ENCODE assay signal across 18 cellular contexts in genomic region chr7:22810843-22811242, GRCh38. TPM values are rescaled to one million over a fixed set of nuclear protein-coding genes. Genes with fewer than 3 reads are reported as not detected.
A peak's percentile ranks its signal among the peaks of the same experiment; 100 is the strongest.
DNase-seq lines count a peak whose midpoint lies in the region; ATAC-seq and TF ChIP-seq lines count a peak whose summit lies in the region.
"Had no signal": no experiment of that assay in that cellular context is flagged by ENCODE, and none has a peak within 500 bp of the region (broad histone marks: within the 10 kb centered on the region; RNA-seq: fewer than 3 reads in every experiment).

No MANE protein-coding gene starts in this region.

- no peaks in the 10 kb centered on the region for H3K4me1 ChIP-seq in CD8-positive, alpha-beta memory T cell (ENCODE audit: insufficient read depth, low read length)
- peaks cover 64% of the 10 kb centered on the region for H3K4me1 ChIP-seq in HUES48 (ENCODE audit: control insufficient read depth, insufficient read depth, low read length)
- peaks cover 7% of the 10 kb centered on the region for H3K4me1 ChIP-seq in mesodermal cell (ENCODE audit: control insufficient read depth, insufficient read depth, low read length, poor library complexity, severe bottlenecking)
- peaks cover 11% of the 10 kb centered on the region for H3K4me1 ChIP-seq in mammary epithelial cell (ENCODE audit: insufficient read depth, low read length)
- H3K4me1 ChIP-seq: left lung had no signal

- no peak overlapping the region for H3K4me2 ChIP-seq in mammary epithelial cell (ENCODE audit: insufficient read depth, low read depth, low read length)

- peaks cover 14% of the 10 kb centered on the region for H3K79me2 ChIP-seq in mammary epithelial cell (ENCODE audit: insufficient read depth, low read length)

- dilution Hi-C loops in mammary epithelial cell (cut with HindIII; ENCODE audit: low sequenced_read_pairs): no loop called here

- H3K27me3 Mint-ChIP-seq in CD8-positive, alpha-beta memory T cell: no peaks in the 10 kb centered on the region
- no peaks in the 10 kb centered on the region for H3K27me3 Mint-ChIP-seq in activated naive CD8-positive, alpha-beta T cell treated with anti-CD3 and anti-CD28 coated beads, Interleukin-2, amount 50 U/mL, for 24 hours
- H3K27me3 Mint-ChIP-seq: effector memory CD8-positive, alpha-beta T cell; IgD-negative memory B cell had no signal

- in situ Hi-C loops in mammary epithelial cell (cut with MboI; ENCODE audit: low sequenced_read_pairs in 2 of 2): no loop called here

- H3K36me3 Mint-ChIP-seq in CD8-positive, alpha-beta memory T cell: peaks cover 4 to 46% (median 4%) of the 10 kb centered on the region in 3 donors
- peaks cover 27% of the 10 kb centered on the region for H3K36me3 Mint-ChIP-seq in activated naive CD8-positive, alpha-beta T cell treated with anti-CD3 and anti-CD28 coated beads, Interleukin-2, amount 50 U/mL, for 24 hours (ENCODE audit: low read depth)
- H3K36me3 Mint-ChIP-seq: IgD-negative memory B cell had no signal

- H3K36me3 ChIP-seq in CD8-positive, alpha-beta memory T cell (ENCODE audit: insufficient read depth, low read length): peaks cover 4% of the 10 kb centered on the region
- H3K36me3 ChIP-seq in HUES48 (ENCODE audit: control insufficient read depth, insufficient read depth, low read length): peaks cover 39% of the 10 kb centered on the region
- peaks cover 39% of the 10 kb centered on the region for H3K36me3 ChIP-seq in mesodermal cell (ENCODE audit: control insufficient read depth, insufficient read depth, low read length)
- H3K36me3 ChIP-seq in mammary epithelial cell (ENCODE audit: insufficient read depth, low read length): peaks cover 17% of the 10 kb centered on the region

- H3K27ac Mint-ChIP-seq in CD8-positive, alpha-beta memory T cell: peak overlapping the region in 5 of 8 donors; percentile 9 to 68 (median 36)
- H3K27ac Mint-ChIP-seq in activated naive CD8-positive, alpha-beta T cell treated with anti-CD3 and anti-CD28 coated beads, Interleukin-2, amount 50 U/mL, for 24 hours: peak overlapping the region; percentile 17
- H3K27ac Mint-ChIP-seq: activated CD4-positive, alpha-beta T cell treated with anti-CD3 and anti-CD28 coated beads, Interleukin-2, amount 10 ng/mL, durations not matched to agents 24 days and 14 days; activated naive CD4-positive, alpha-beta T cell treated with anti-CD3 and anti-CD28 coated beads, Interleukin-2, amount 10 ng/mL, durations not matched to agents 7 days and 5 days had no signal

- H4K20me1 ChIP-seq in mammary epithelial cell (ENCODE audit: insufficient read depth, low read length): no peaks in the 10 kb centered on the region

- no peaks in the 10 kb centered on the region for H3K27me3 ChIP-seq in CD8-positive, alpha-beta memory T cell (ENCODE audit: insufficient read depth, low read length, poor library complexity, severe bottlenecking)
- H3K27me3 ChIP-seq in HUES48 (ENCODE audit: control insufficient read depth, insufficient read depth, low read length) (no peaks in the 10 kb centered on the region), mammary epithelial cell (ENCODE audit: insufficient read depth, low read length) (no peaks in the 10 kb centered on the region)
- H3K27me3 ChIP-seq: left lung had no signal

- WGBS in mesodermal cell (ENCODE audit: insufficient coverage in 2 of 2), 2 experiments: 70 to 71% methylated on average over 1 of the region's 1 CpG
- no CpG with 5 or more reads among the region's 1 CpG for WGBS in mammary epithelial cell (ENCODE audit: low coverage, missing lambda C conversion rate)

- intact Hi-C loops in mammary epithelial cell (cut with micrococcal nuclease): no loop called here

- peaks cover 12 to 23% (median 12%) of the 10 kb centered on the region in 3 donors for H3K4me1 Mint-ChIP-seq in CD8-positive, alpha-beta memory T cell
- H3K4me1 Mint-ChIP-seq in activated naive CD8-positive, alpha-beta T cell treated with anti-CD3 and anti-CD28 coated beads, Interleukin-2, amount 50 U/mL, for 24 hours: peaks cover 10% of the 10 kb centered on the region

- H3K27ac ChIP-seq in CD8-positive, alpha-beta memory T cell (ENCODE audit: low read depth, low read length): no peak overlapping the region
- H3K27ac ChIP-seq in HUES48 (ENCODE audit: low read depth, low read length) (peak overlapping the region; percentile 91), mesodermal cell (ENCODE audit: low read depth, low read length, severe bottlenecking) (peak overlapping the region; percentile 29), mammary epithelial cell (ENCODE audit: insufficient read depth, low read depth, low read length) (no peak overlapping the region)
- H3K27ac ChIP-seq: left lung had no signal

- DNase-seq in CD8-positive, alpha-beta memory T cell: no peak
- DNase-seq in activated naive CD8-positive, alpha-beta T cell treated with anti-CD3 and anti-CD28 coated beads, Interleukin-2, amount 50 U/mL, for 24 hours: no peak
- DNase-seq in mammary epithelial cell (no peak), HK-2 (ENCODE audit: unreplicated experiment) (no peak), SKM-1 treated with dmso at 0.1 percent for 144 hours (lab: John Stamatoyannopoulos, UW; ENCODE audit: unreplicated experiment) (no peak)
- DNase-seq: activated CD4-positive, alpha-beta T cell treated with anti-CD3 and anti-CD28 coated beads, Interleukin-2, amount 10 ng/mL, durations not matched to agents 24 days and 14 days; activated naive CD4-positive, alpha-beta T cell treated with anti-CD3 and anti-CD28 coated beads, Interleukin-2, amount 10 ng/mL, durations not matched to agents 7 days and 5 days; DMS79; effector memory CD8-positive, alpha-beta T cell; left lung; NCI-H1436 treated with DMSO at 0.1 percent for 48 hours; NCI-H510A treated with DMSO at 0.1 percent for 48 hours; stimulated activated CD4-positive, alpha-beta T cell treated with anti-CD3 and anti-CD28 coated beads, Interleukin-12 subunit alpha, Interleukin-12 subunit beta, amount 100 ng/mL, for 4 hours had no signal

- POLR2A ChIA-PET in CD8-positive, alpha-beta memory T cell (lab: Charles Lee): no interaction called here

- H3K9me3 ChIP-seq in CD8-positive, alpha-beta memory T cell (ENCODE audit: low read length): no peaks in the 10 kb centered on the region
- H3K9me3 ChIP-seq in HUES48 (ENCODE audit: control insufficient read depth, insufficient read depth, low read length): no peaks in the 10 kb centered on the region
- no peaks in the 10 kb centered on the region for H3K9me3 ChIP-seq in mesodermal cell (ENCODE audit: control insufficient read depth, low read length)
- H3K9me3 ChIP-seq in mammary epithelial cell (replicated peaks; ENCODE audit: insufficient read depth, low read length): no peaks in the 10 kb centered on the region
- H3K9me3 ChIP-seq: HAP-1, left lung had no signal

- H3K9ac ChIP-seq in HUES48 (ENCODE audit: low read depth, low read length) (peak overlapping the region; percentile 32; the same call in 1 of the 2 replicates), mammary epithelial cell (ENCODE audit: insufficient read depth, low read length) (no peak overlapping the region)

- H2AFZ ChIP-seq in mammary epithelial cell (ENCODE audit: low read depth, low read length): no peak overlapping the region

- CTCF ChIA-PET in CD8-positive, alpha-beta memory T cell (lab: Charles Lee): interaction anchor here (0.6 kb wide), 1 partner anchor 43 kb away, joined by 3 read pairs; no protein-coding TSS in a partner anchor
- CTCF ChIA-PET in mammary epithelial cell (lab: Charles Lee; ENCODE audit: low non-redundant PET): no interaction called here

- H3K4me3 ChIP-seq in CD8-positive, alpha-beta memory T cell (ENCODE audit: low read length): no peak overlapping the region
- H3K4me3 ChIP-seq in HUES48 (ENCODE audit: low read depth, low read length) (no peak overlapping the region), mesodermal cell (ENCODE audit: extremely low read depth, insufficient read depth, low read length, poor library complexity, severe bottlenecking) (no peak overlapping the region), mammary epithelial cell (replicated peaks in 1 of 3; ENCODE audit: insufficient read depth in 1 of 3, low read depth in 2 of 3, low read length in 3 of 3) (no peak overlapping the region)
- H3K4me3 ChIP-seq: HAP-1, left lung had no signal

- no peak for TF ChIP-seq CTCF in mammary epithelial cell (conservative IDR thresholded peaks at IDR 0.05 in 1 of 2, IDR thresholded peaks at IDR 0.05 in 1 of 2; ENCODE audit: extremely low read depth in 1 of 2, insufficient read depth in 1 of 2, low read depth in 1 of 2, low read length in 2 of 2)

- no peak overlapping the region for H3K4me3 Mint-ChIP-seq in CD8-positive, alpha-beta memory T cell
- no peak overlapping the region for H3K4me3 Mint-ChIP-seq in activated naive CD8-positive, alpha-beta T cell treated with anti-CD3 and anti-CD28 coated beads, Interleukin-2, amount 50 U/mL, for 24 hours
- H3K4me3 Mint-ChIP-seq: activated CD4-positive, alpha-beta T cell treated with anti-CD3 and anti-CD28 coated beads, Interleukin-2, amount 10 ng/mL, durations not matched to agents 24 days and 14 days; activated naive CD4-positive, alpha-beta T cell treated with anti-CD3 and anti-CD28 coated beads, Interleukin-2, amount 10 ng/mL, durations not matched to agents 7 days and 5 days; effector memory CD8-positive, alpha-beta T cell had no signal

- H3K9me3 Mint-ChIP-seq in CD8-positive, alpha-beta memory T cell: no peaks in the 10 kb centered on the region
- no peaks in the 10 kb centered on the region for H3K9me3 Mint-ChIP-seq in activated naive CD8-positive, alpha-beta T cell treated with anti-CD3 and anti-CD28 coated beads, Interleukin-2, amount 50 U/mL, for 24 hours
- H3K9me3 Mint-ChIP-seq: activated CD4-positive, alpha-beta T cell treated with anti-CD3 and anti-CD28 coated beads, Interleukin-2, amount 10 ng/mL, durations not matched to agents 24 days and 14 days; activated naive CD4-positive, alpha-beta T cell treated with anti-CD3 and anti-CD28 coated beads, Interleukin-2, amount 10 ng/mL, durations not matched to agents 7 days and 5 days; effector memory CD8-positive, alpha-beta T cell; IgD-negative memory B cell had no signal

- no TSS peak for BruUV-seq in mammary epithelial cell (replicated peaks; lab: Mats Ljungman, UMichigan)

- no peak for ATAC-seq in activated naive CD8-positive, alpha-beta T cell treated with anti-CD3 and anti-CD28 coated beads, Interleukin-2, amount 50 U/mL, for 24 hours
- no peak for ATAC-seq in HG02981 (IDR thresholded peaks at IDR 0.05; ENCODE audit: unreplicated experiment)
- ATAC-seq: effector memory CD8-positive, alpha-beta T cell; left lung had no signal

RNA-seq across cellular contexts. Expression of gene TOMM7, which starts 11.8 kb away (rescaled TPM):
- total RNA-seq in CD8-positive, alpha-beta memory T cell: 100 to 1,000 TPM; 299 to 318 TPM
- polyA plus RNA-seq in CD8-positive, alpha-beta memory T cell: 409 TPM
- polyA plus RNA-seq in mesodermal cell (2013, experiment 1 of 2): 331 TPM
- 300 TPM for polyA plus RNA-seq in mesodermal cell (2013, experiment 2 of 2)
- 100 to 1,000 TPM in 1 of 2 donors, 10 to 100 TPM in 1; 77.5 to 239 TPM for total RNA-seq in mammary epithelial cell
- 267 TPM for polyA plus RNA-seq in mammary epithelial cell
- polyA minus RNA-seq in mammary epithelial cell: 104 TPM

Comparison
In these comparisons a context has a peak if more than half of its experiments do, and no peak if none do; other contexts are left out.
1. H3K27ac ChIP-seq: peak in HUES48 (single experiment) and mesodermal cell (single experiment); none in CD8-positive, alpha-beta memory T cell (single experiment) and mammary epithelial cell (single experiment).